ENCODE assay signal across 8 cellular contexts in the genomic region with DNA sequence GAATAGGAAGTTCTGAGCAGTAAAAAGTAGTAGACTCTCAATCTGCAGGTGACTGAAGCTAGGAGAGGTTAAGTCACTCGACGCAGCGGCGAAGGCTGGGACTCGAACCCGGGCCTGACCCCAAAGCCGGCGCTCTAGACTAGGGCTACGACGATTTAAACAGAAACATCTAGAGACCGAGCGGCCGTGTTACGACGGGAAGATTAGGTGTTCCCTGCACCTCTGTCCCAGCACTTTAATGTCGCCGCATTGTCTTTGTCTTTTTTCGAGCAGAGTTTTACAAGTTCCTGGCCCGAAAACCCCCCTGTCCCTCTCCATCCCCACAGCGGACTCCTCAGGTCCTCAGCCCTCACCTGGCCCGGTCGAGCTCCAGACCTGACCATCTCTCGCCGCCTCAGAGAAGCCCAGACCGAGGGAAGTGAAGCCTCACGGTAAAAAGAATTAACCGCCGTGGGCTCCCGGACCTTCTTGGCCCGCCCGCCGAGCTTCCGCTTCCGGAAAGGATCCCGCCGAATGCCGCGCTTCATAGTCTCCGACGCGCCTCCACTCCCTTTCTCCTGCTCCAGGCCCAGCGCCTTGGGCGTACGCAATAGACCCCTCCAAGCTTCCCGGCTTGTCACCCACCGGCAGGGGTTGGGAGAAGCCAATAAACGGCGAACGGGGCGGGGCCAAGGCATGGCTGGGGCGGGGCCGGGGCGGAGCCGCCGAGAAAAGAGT. TPM values are rescaled to one million over a fixed set of nuclear protein-coding genes. Genes with fewer than 3 reads are reported as not detected.
DNase-seq lines count a peak whose midpoint lies in the region; ATAC-seq and TF ChIP-seq lines count a peak whose summit lies in the region.

A gene with protein sequence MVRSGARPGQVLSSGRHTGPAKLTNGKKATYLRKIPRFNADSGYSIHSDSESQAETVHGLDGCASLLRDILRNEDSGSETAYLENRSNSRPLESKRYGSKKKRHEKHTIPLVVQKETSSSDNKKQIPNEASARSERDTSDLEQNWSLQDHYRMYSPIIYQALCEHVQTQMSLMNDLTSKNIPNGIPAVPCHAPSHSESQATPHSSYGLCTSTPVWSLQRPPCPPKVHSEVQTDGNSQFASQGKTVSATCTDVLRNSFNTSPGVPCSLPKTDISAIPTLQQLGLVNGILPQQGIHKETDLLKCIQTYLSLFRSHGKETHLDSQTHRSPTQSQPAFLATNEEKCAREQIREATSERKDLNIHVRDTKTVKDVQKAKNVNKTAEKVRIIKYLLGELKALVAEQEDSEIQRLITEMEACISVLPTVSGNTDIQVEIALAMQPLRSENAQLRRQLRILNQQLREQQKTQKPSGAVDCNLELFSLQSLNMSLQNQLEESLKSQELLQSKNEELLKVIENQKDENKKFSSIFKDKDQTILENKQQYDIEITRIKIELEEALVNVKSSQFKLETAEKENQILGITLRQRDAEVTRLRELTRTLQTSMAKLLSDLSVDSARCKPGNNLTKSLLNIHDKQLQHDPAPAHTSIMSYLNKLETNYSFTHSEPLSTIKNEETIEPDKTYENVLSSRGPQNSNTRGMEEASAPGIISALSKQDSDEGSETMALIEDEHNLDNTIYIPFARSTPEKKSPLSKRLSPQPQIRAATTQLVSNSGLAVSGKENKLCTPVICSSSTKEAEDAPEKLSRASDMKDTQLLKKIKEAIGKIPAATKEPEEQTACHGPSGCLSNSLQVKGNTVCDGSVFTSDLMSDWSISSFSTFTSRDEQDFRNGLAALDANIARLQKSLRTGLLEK (minus strand): TSS at position 439 of the 717 bp plus-strand sequence. CDS start 56 bp downstream, at position 383.

- ATAC-seq in HG02884 (IDR thresholded peaks at IDR 0.05; ENCODE audit: unreplicated experiment) (peak; percentile 70), psoas muscle (peak; percentile 98 to 100 (median 100))

- H3K27ac ChIP-seq in angular gyrus (ENCODE audit: low read depth, low read length) (peak within 1 kb of the TSS; percentile 11), right atrium auricular region (peak within 1 kb of the TSS; percentile 77 to 84), psoas muscle (peak within 1 kb of the TSS; percentile 66), urinary bladder (ENCODE audit: low read depth) (peak within 1 kb of the TSS; percentile 90)

- DNase-seq in NCI-H1694 treated with DMSO at 0.1 percent for 48 hours (lab: John Stamatoyannopoulos, UW) (peak; percentile 93), T-helper 2 cell (peak; percentile 61 to 80 (median 71)), right atrium auricular region (ENCODE audit: low spot score) (peak; percentile 91), psoas muscle (peak; percentile 93 to 95)

- H3K9me3 ChIP-seq in right atrium auricular region = no peaks in the 10 kb centered on the region
- H3K9me3 ChIP-seq in psoas muscle = no peaks in the 10 kb centered on the region

- intact Hi-C loops in psoas muscle (cut with DNase I) = no loop called here

- TF ChIP-seq CTCF in right atrium auricular region (IDR thresholded peaks at IDR 0.05) (peak in 1 of 2 donors; percentile 12), psoas muscle (IDR thresholded peaks at IDR 0.05) (no peak)

- H3K36me3 ChIP-seq in right atrium auricular region (no peaks in the 10 kb centered on the region), psoas muscle (ENCODE audit: insufficient read depth in 1 of 2, low read depth in 1 of 2) (peaks cover 0 to 6% of the 10 kb centered on the region in 2 donors), urinary bladder (ENCODE audit: insufficient read depth) (no peaks in the 10 kb centered on the region)

- peak; percentile 60 for TF ChIP-seq POLR2A in GM15510 (IDR thresholded peaks at IDR 0.05; ENCODE audit: borderline replicate concordance, extremely low read depth, insufficient read length)

- 0 to 1% (median 0%) methylated on average over 51 to 55 of the region's 55 CpGs for WGBS in psoas muscle, 3 donors
- WGBS in urinary bladder = under 1% methylated on average over 55 of the region's 55 CpGs

- H3K4me3 ChIP-seq in right atrium auricular region (peak within 1 kb of the TSS; percentile 79 to 83), psoas muscle (peak within 1 kb of the TSS; percentile 75), urinary bladder (ENCODE audit: low read depth, low read length) (peak within 1 kb of the TSS; percentile 87)

- H3K4me1 ChIP-seq in right atrium auricular region (peaks cover 0 to 10% of the 10 kb centered on the region in 2 donors), psoas muscle (peaks cover 4% of the 10 kb centered on the region), urinary bladder (ENCODE audit: insufficient read depth) (no peaks in the 10 kb centered on the region)

- H3K27me3 ChIP-seq in right atrium auricular region (no peaks in the 10 kb centered on the region), psoas muscle (ENCODE audit: insufficient read depth in 3 of 3, low read length in 2 of 3) (no peaks in the 10 kb centered on the region)

RNA-seq across cellular contexts. Expression of the gene that starts here (rescaled TPM):
- total RNA-seq in right atrium auricular region (1 to 10 TPM; 7.7 to 7.9 TPM), psoas muscle (1 to 10 TPM; 3.5 to 7.3 (median 5.9) TPM), urinary bladder (114 TPM)
- polyA plus RNA-seq in psoas muscle (1 to 10 TPM; 3.5 to 7.3 (median 5.6) TPM), urinary bladder (15.9 TPM)

Comparison
In these comparisons a context has a peak if more than half of its experiments do, and no peak if none do; other contexts are left out.
1. Peak in every context shown above with its lines: DNase-seq, ATAC-seq, H3K4me3 ChIP-seq and H3K27ac ChIP-seq.
2. RNA of the gene that starts here (total RNA-seq): 114 TPM in urinary bladder (single experiment); 7.7 to 7.9 TPM in right atrium auricular region and 3.5 to 7.3 TPM in psoas muscle; every median in the first group is over 10 times any median in the second.
3. H3K27ac ChIP-seq: peak in every context shown above with its lines; median percentile 90 in urinary bladder; 80 in right atrium auricular region; 66 in psoas muscle; 11 in angular gyrus.